In genomic region chr19:1441022-1441426, GRCh38 we compare ENCODE assay signal across 1 cellular context.
TF ChIP-seq lines count a peak whose summit lies in the region.

No MANE protein-coding gene starts in this region.

TF ChIP-seq in HEK293, 187 proteins besides CTCF, POLR2A, EP300 and RAD21:
- TF ChIP-seq ZNF645 (tag by site-specific recombination; IDR thresholded peaks at IDR 0.05) (no peak), ZBTB8A (tag by site-specific recombination; IDR thresholded peaks at IDR 0.05) (0 out of 2 replicates have a peak, but pooled peaks have one; percentile 14), PATZ1 (tag by site-specific recombination; IDR thresholded peaks at IDR 0.05) (peak; percentile 10; the same call in 1 of the 2 replicates), ZNF776 (tag by site-specific recombination; IDR thresholded peaks at IDR 0.05; ENCODE audit: borderline replicate concordance) (no peak), GLIS2 (tag by site-specific recombination; IDR thresholded peaks at IDR 0.05) (peak; percentile 70), ZNF561 (tag by site-specific recombination; IDR thresholded peaks at IDR 0.05; ENCODE audit: borderline replicate concordance) (no peak), KLF7 (tag by site-specific recombination; IDR thresholded peaks at IDR 0.05; ENCODE audit: borderline replicate concordance) (no peak), ZNF843 (tag by site-specific recombination; IDR thresholded peaks at IDR 0.05) (no peak), ZNF266 (tag by site-specific recombination; IDR thresholded peaks at IDR 0.05; ENCODE audit: low read depth) (no peak), ZFP69B (tag by site-specific recombination; IDR thresholded peaks at IDR 0.05) (peak; percentile 26; the same call in 1 of the 2 replicates), ZNF585B (tag by site-specific recombination; IDR thresholded peaks at IDR 0.05) (no peak), ZXDB (tag by site-specific recombination; IDR thresholded peaks at IDR 0.05) (no peak), MZF1 (tag by site-specific recombination; IDR thresholded peaks at IDR 0.05; ENCODE audit: borderline replicate concordance) (no peak), ZNF121 (tag by site-specific recombination; IDR thresholded peaks at IDR 0.05) (no peak), ZNF830 (tag by site-specific recombination; IDR thresholded peaks at IDR 0.05; ENCODE audit: low read depth) (no peak), GLIS1 (tag by site-specific recombination; IDR thresholded peaks at IDR 0.05) (no peak), ZNF521 (tag by site-specific recombination; IDR thresholded peaks at IDR 0.05) (no peak), BCL11A (tag by site-specific recombination; IDR thresholded peaks at IDR 0.05; ENCODE audit: low read depth) (peak; percentile 15; the same call in 1 of the 2 replicates), HOXA7 (CRISPR knock-in tag; IDR thresholded peaks at IDR 0.05; ENCODE audit: borderline replicate concordance) (no peak), EGR2 (tag by site-specific recombination; IDR thresholded peaks at IDR 0.05; ENCODE audit: low read depth) (0 out of 2 replicates have a peak, but pooled peaks have one; percentile 22), ZNF292 (tag by site-specific recombination; IDR thresholded peaks at IDR 0.05; ENCODE audit: borderline replicate concordance, low read depth) (no peak), PRDM4 (tag by site-specific recombination; IDR thresholded peaks at IDR 0.05) (no peak), ZNF670 (tag by site-specific recombination; IDR thresholded peaks at IDR 0.05; ENCODE audit: low read depth) (no peak), ZNF174 (tag by site-specific recombination; IDR thresholded peaks at IDR 0.05) (no peak), ZBTB21 (tag by site-specific recombination; IDR thresholded peaks at IDR 0.05) (no peak), ZIC2 (tag by site-specific recombination; IDR thresholded peaks at IDR 0.05) (peak; percentile 82), ZNF2 (tag by site-specific recombination; IDR thresholded peaks at IDR 0.05) (no peak), ZNF530 (tag by site-specific recombination; IDR thresholded peaks at IDR 0.05; ENCODE audit: low read depth) (no peak), ZNF623 (tag by site-specific recombination; IDR thresholded peaks at IDR 0.05) (no peak), ZBTB10 (tag by site-specific recombination; IDR thresholded peaks at IDR 0.05) (no peak), PRDM1 (tag by site-specific recombination; IDR thresholded peaks at IDR 0.05) (no peak), ZNF629 (tag by site-specific recombination; IDR thresholded peaks at IDR 0.05) (no peak), ZNF621 (tag by site-specific recombination; IDR thresholded peaks at IDR 0.05) (no peak), HIC1 (tag by site-specific recombination; IDR thresholded peaks at IDR 0.05) (0 out of 2 replicates have a peak, but pooled peaks have one; percentile 14), REPIN1 (tag by site-specific recombination; IDR thresholded peaks at IDR 0.05; ENCODE audit: low read depth) (no peak), ZSCAN16 (tag by site-specific recombination; IDR thresholded peaks at IDR 0.05) (no peak), ZBTB7A (tag by site-specific recombination; IDR thresholded peaks at IDR 0.05; ENCODE audit: low read depth) (peak; percentile 53; the same call in 1 of the 2 replicates), ZNF19 (tag by site-specific recombination; IDR thresholded peaks at IDR 0.05; ENCODE audit: low read depth) (no peak), ZNF555 (tag by site-specific recombination; conservative IDR thresholded peaks at IDR 0.05) (no peak), ZNF548 (tag by site-specific recombination; IDR thresholded peaks at IDR 0.05) (no peak), MEIS1 (CRISPR knock-in tag; IDR thresholded peaks at IDR 0.05; ENCODE audit: borderline replicate concordance) (no peak), ZNF701 (tag by site-specific recombination; IDR thresholded peaks at IDR 0.05) (no peak), ZFP3 (tag by site-specific recombination; IDR thresholded peaks at IDR 0.05; ENCODE audit: low read depth) (no peak), SETDB1 (IDR thresholded peaks at IDR 0.05; ENCODE audit: insufficient read length, low read length) (no peak), ZNF394 (tag by site-specific recombination; IDR thresholded peaks at IDR 0.05; ENCODE audit: borderline replicate concordance) (no peak)
- TF ChIP-seq, protein P1, sequence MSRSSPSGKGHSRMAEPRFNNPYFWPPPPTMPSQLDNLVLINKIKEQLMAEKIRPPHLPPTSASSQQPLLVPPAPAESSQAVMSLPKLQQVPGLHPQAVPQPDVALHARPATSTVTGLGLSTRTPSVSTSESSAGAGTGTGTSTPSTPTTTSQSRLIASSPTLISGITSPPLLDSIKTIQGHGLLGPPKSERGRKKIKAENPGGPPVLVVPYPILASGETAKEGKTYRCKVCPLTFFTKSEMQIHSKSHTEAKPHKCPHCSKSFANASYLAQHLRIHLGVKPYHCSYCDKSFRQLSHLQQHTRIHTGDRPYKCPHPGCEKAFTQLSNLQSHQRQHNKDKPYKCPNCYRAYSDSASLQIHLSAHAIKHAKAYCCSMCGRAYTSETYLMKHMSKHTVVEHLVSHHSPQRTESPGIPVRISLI (tag by site-specific recombination; IDR thresholded peaks at IDR 0.05), result no peak
- TF ChIP-seq, protein P2, sequence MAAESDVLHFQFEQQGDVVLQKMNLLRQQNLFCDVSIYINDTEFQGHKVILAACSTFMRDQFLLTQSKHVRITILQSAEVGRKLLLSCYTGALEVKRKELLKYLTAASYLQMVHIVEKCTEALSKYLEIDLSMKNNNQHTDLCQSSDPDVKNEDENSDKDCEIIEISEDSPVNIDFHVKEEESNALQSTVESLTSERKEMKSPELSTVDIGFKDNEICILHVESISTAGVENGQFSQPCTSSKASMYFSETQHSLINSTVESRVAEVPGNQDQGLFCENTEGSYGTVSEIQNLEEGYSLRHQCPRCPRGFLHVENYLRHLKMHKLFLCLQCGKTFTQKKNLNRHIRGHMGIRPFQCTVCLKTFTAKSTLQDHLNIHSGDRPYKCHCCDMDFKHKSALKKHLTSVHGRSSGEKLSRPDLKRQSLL (tag by site-specific recombination; IDR thresholded peaks at IDR 0.05), result peak; percentile 61
- TF ChIP-seq, protein P3, sequence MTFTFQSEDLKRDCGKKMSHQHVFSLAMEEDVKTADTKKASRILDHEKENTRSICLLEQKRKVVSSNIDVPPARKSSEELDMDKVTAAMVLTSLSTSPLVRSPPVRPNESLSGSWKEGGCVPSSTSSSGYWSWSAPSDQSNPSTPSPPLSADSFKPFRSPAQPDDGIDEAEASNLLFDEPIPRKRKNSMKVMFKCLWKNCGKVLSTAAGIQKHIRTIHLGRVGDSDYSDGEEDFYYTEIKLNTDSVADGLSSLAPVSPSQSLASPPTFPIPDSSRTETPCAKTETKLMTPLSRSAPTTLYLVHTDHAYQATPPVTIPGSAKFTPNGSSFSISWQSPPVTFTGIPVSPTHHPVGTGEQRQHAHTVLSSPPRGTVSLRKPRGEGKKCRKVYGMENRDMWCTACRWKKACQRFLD (tag by site-specific recombination; IDR thresholded peaks at IDR 0.05), result no peak
- TF ChIP-seq, protein P4, sequence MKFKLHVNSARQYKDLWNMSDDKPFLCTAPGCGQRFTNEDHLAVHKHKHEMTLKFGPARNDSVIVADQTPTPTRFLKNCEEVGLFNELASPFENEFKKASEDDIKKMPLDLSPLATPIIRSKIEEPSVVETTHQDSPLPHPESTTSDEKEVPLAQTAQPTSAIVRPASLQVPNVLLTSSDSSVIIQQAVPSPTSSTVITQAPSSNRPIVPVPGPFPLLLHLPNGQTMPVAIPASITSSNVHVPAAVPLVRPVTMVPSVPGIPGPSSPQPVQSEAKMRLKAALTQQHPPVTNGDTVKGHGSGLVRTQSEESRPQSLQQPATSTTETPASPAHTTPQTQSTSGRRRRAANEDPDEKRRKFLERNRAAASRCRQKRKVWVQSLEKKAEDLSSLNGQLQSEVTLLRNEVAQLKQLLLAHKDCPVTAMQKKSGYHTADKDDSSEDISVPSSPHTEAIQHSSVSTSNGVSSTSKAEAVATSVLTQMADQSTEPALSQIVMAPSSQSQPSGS (tag by site-specific recombination; IDR thresholded peaks at IDR 0.05; ENCODE audit: low read depth), result no peak
- TF ChIP-seq, protein P5, sequence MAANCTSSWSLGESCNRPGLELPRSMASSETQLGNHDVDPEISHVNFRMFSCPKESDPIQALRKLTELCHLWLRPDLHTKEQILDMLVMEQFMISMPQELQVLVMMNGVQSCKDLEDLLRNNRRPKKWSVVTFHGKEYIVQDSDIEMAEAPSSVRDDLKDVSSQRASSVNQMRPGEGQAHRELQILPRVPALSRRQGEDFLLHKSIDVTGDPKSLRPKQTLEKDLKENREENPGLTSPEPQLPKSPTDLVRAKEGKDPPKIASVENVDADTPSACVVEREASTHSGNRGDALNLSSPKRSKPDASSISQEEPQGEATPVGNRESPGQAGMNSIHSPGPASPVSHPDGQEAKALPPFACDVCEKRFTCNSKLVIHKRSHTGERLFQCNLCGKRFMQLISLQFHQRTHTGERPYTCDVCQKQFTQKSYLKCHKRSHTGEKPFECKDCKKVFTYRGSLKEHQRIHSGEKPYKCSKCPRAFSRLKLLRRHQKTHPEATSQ (tag by site-specific recombination; IDR thresholded peaks at IDR 0.05), result no peak
